In genomic region chr11:60631939-60632338, GRCh38 we compare ENCODE assay signal across 30 cellular contexts.
"Had no signal": no experiment of that assay in that cellular context is flagged by ENCODE, and none has a peak within 500 bp of the region (broad histone marks: within the 10 kb centered on the region; RNA-seq: fewer than 3 reads in every experiment).

No MANE protein-coding gene starts in this region.

- H3K27ac ChIP-seq: SK-N-MC, WERI-Rb-1 had no signal

- ATAC-seq: activated T-cell treated with anti-CD3 and anti-CD28 coated beads, Interleukin-2, amount 50 U/mL, for 4 hours; Panc1; Right ventricle myocardium inferior; T-cell had no signal

- DNase-seq: activated CD4-positive, alpha-beta T cell treated with anti-CD3 and anti-CD28 coated beads for 48 hours; activated CD4-positive, alpha-beta T cell treated with anti-CD3 and anti-CD28 coated beads, Interleukin-2, amount 50 U/mL, for 48 hours; activated CD4-positive, CD25-positive, alpha-beta regulatory T cell treated with anti-CD3 and anti-CD28 coated beads, Interleukin-2, amount 50 U/mL, for 72 hours; activated CD8-positive, alpha-beta memory T cell treated with anti-CD3 and anti-CD28 coated beads for 24 hours; activated gamma-delta T cell; activated naive CD4-positive, alpha-beta T cell treated with anti-CD3 and anti-CD28 coated beads for 36 hours; activated T-cell treated with anti-CD3 and anti-CD28 coated beads, Interleukin-2, amount 50 U/mL, for 4 hours; amygdala; Karpas-422; NCI-H1048; NCI-H146; NCI-H187 treated with DMSO at 0.1 percent for 48 hours; NCI-H2107; NCI-H345; NCI-H510A; NCI-H526 treated with DMSO at 0.1 percent for 48 hours; NCI-H82; NK-92 treated with Interleukin-12 subunit alpha and Interleukin-12 subunit beta, amount 100 ng/mL, for 24 hours; OCI-M1; RPMI8226; T-cell; T-helper 2 cell; T1000; WERI-Rb-1 had no signal

- H3K4me3 Mint-ChIP-seq: activated naive CD4-positive, alpha-beta T cell treated with anti-CD3 and anti-CD28 coated beads for 36 hours; activated naive CD8-positive, alpha-beta T cell; activated T-cell treated with anti-CD3 and anti-CD28 coated beads, Interleukin-2, amount 50 U/mL, for 4 hours; brain; central memory CD8-positive, alpha-beta T cell; T-cell had no signal

- H3K36me3 Mint-ChIP-seq: brain, T-cell had no signal

- H3K27ac Mint-ChIP-seq: activated naive CD4-positive, alpha-beta T cell treated with anti-CD3 and anti-CD28 coated beads for 36 hours; activated naive CD8-positive, alpha-beta T cell; brain; T-cell had no signal

- H3K4me1 Mint-ChIP-seq: brain; central memory CD8-positive, alpha-beta T cell; T-cell had no signal

- H3K36me3 ChIP-seq: WERI-Rb-1 had no signal

- H3K4me3 ChIP-seq: SK-N-MC had no signal

- H3K9me3 Mint-ChIP-seq: central memory CD8-positive, alpha-beta T cell had no signal
